ENCODE assay signal across 1 cellular context in genomic region chr1:9194024-9194423, GRCh38.
TF ChIP-seq lines count a peak whose summit lies in the region.

No MANE protein-coding gene starts in this region.

TF ChIP-seq in HepG2, 621 proteins besides CTCF, POLR2A, EP300 and RAD21 (continued from another document):
- TF ChIP-seq CAMTA2 (CRISPR knock-in tag; IDR thresholded peaks at IDR 0.05; ENCODE audit: borderline replicate concordance): no peak
- TF ChIP-seq PAXIP1 (CRISPR knock-in tag; conservative IDR thresholded peaks at IDR 0.05): peak; percentile 49
- no peak for TF ChIP-seq TFE3 (CRISPR knock-in tag; IDR thresholded peaks at IDR 0.05)
- no peak for TF ChIP-seq RARG (CRISPR knock-in tag; IDR thresholded peaks at IDR 0.05; ENCODE audit: low read depth)
- no peak for TF ChIP-seq ARID2 (CRISPR knock-in tag; IDR thresholded peaks at IDR 0.05; ENCODE audit: borderline replicate concordance)
- peak; percentile 60; the same call in 1 of the 2 replicates for TF ChIP-seq JUN (CRISPR knock-in tag; IDR thresholded peaks at IDR 0.05)
- TF ChIP-seq PHF20 (CRISPR knock-in tag; IDR thresholded peaks at IDR 0.05): 0 out of 2 replicates have a peak, but pooled peaks have one; percentile 8
- no peak for TF ChIP-seq ZNF205 (CRISPR knock-in tag; IDR thresholded peaks at IDR 0.05)
- no peak for TF ChIP-seq CHD2 (IDR thresholded peaks at IDR 0.05; ENCODE audit: low read depth, low read length)
- no peak for TF ChIP-seq TCF7 (IDR thresholded peaks at IDR 0.05; ENCODE audit: low read depth)
- TF ChIP-seq ZMAT3 (CRISPR knock-in tag; conservative IDR thresholded peaks at IDR 0.05): no peak
- 0 out of 2 replicates have a peak, but pooled peaks have one; percentile 26 for TF ChIP-seq ZGPAT (CRISPR knock-in tag; IDR thresholded peaks at IDR 0.05)
- TF ChIP-seq IRX3 (CRISPR knock-in tag; IDR thresholded peaks at IDR 0.05; ENCODE audit: borderline replicate concordance, low read depth): no peak
- TF ChIP-seq SRSF1 (optimal IDR thresholded peaks at IDR 0.05; ENCODE audit: low read depth, low read length): no peak
- TF ChIP-seq ZNF598 (CRISPR knock-in tag; IDR thresholded peaks at IDR 0.05; ENCODE audit: borderline replicate concordance): no peak
- TF ChIP-seq SMYD3 (CRISPR knock-in tag; IDR thresholded peaks at IDR 0.05): no peak
- peak; percentile 52; the same call in 1 of the 2 replicates for TF ChIP-seq HOXA3 (CRISPR knock-in tag; IDR thresholded peaks at IDR 0.05)
- TF ChIP-seq ZNF691 (CRISPR knock-in tag; IDR thresholded peaks at IDR 0.05; ENCODE audit: borderline replicate concordance, low read depth): 0 out of 2 replicates have a peak, but pooled peaks have one; percentile 51
- peak; percentile 40; the same call in 1 of the 2 replicates for TF ChIP-seq ZNF609 (CRISPR knock-in tag; IDR thresholded peaks at IDR 0.05; ENCODE audit: borderline replicate concordance)
- TF ChIP-seq RXRB (CRISPR knock-in tag; IDR thresholded peaks at IDR 0.05; ENCODE audit: borderline replicate concordance): no peak
- peak; percentile 97 for TF ChIP-seq FOSL2 (CRISPR knock-in tag; IDR thresholded peaks at IDR 0.05)
- TF ChIP-seq ATF2 (CRISPR knock-in tag; IDR thresholded peaks at IDR 0.05): no peak
- no peak for TF ChIP-seq BCL3 (CRISPR knock-in tag; IDR thresholded peaks at IDR 0.05)
- TF ChIP-seq SIN3A (IDR thresholded peaks at IDR 0.05; ENCODE audit: borderline replicate concordance, low read depth, low read length): 0 out of 2 replicates have a peak, but pooled peaks have one; percentile 28
- peak; percentile 41; the same call in 1 of the 2 replicates for TF ChIP-seq ZNF614 (CRISPR knock-in tag; IDR thresholded peaks at IDR 0.05; ENCODE audit: borderline replicate concordance)
- TF ChIP-seq NAIF1 (CRISPR knock-in tag; IDR thresholded peaks at IDR 0.05; ENCODE audit: borderline replicate concordance): no peak
- no peak for TF ChIP-seq ZNF230 (CRISPR knock-in tag; IDR thresholded peaks at IDR 0.05)
- TF ChIP-seq PAWR (CRISPR knock-in tag; IDR thresholded peaks at IDR 0.05; ENCODE audit: borderline replicate concordance): no peak
- TF ChIP-seq ZNF589 (CRISPR knock-in tag; conservative IDR thresholded peaks at IDR 0.05): no peak
- no peak for TF ChIP-seq DPF2 (CRISPR knock-in tag; IDR thresholded peaks at IDR 0.05; ENCODE audit: borderline replicate concordance, low read depth)
- peak; percentile 58; the same call in 1 of the 2 replicates for TF ChIP-seq CEBPB (IDR thresholded peaks at IDR 0.05; ENCODE audit: borderline replicate concordance, low read depth, low read length)
- TF ChIP-seq NRL (CRISPR knock-in tag; IDR thresholded peaks at IDR 0.05; ENCODE audit: borderline replicate concordance): no peak
- no peak for TF ChIP-seq NR2F6 (IDR thresholded peaks at IDR 0.05)
- TF ChIP-seq NR2F6 (CRISPR knock-in tag; IDR thresholded peaks at IDR 0.05): peak; percentile 51; the same call in 1 of the 2 replicates
- no peak for TF ChIP-seq JDP2 (CRISPR knock-in tag; IDR thresholded peaks at IDR 0.05; ENCODE audit: borderline replicate concordance)
- no peak for TF ChIP-seq ZNF570 (CRISPR knock-in tag; IDR thresholded peaks at IDR 0.05; ENCODE audit: borderline replicate concordance)
